Comparison of ENCODE assay signal across 12 cellular contexts in genomic region chr5:135489466-135490244, GRCh38. TPM values are rescaled to one million over a fixed set of nuclear protein-coding genes. Genes with fewer than 3 reads are reported as not detected.
DNase-seq lines count a peak whose midpoint lies in the region; ATAC-seq and TF ChIP-seq lines count a peak whose summit lies in the region.
"Had no signal": no experiment of that assay in that cellular context is flagged by ENCODE, and none has a peak within 500 bp of the region (broad histone marks: within the 10 kb centered on the region; RNA-seq: fewer than 3 reads in every experiment).

No MANE protein-coding gene starts in this region.

- no peak overlapping the region for H3K27ac ChIP-seq in stomach
- H3K27ac ChIP-seq: SK-N-MC had no signal

- H3K27me3 ChIP-seq in kidney epithelial cell (ENCODE audit: control insufficient read depth, insufficient read depth, low read length) (peaks cover 55% of the 10 kb centered on the region), stomach (peaks cover 6 to 78% (median 65%) of the 10 kb centered on the region in 3 donors)

- peak overlapping the region; percentile 19 for H3K27ac Mint-ChIP-seq in activated CD4-positive, alpha-beta T cell treated with anti-CD3 and anti-CD28 coated beads, Interleukin-2, amount 10 ng/mL, durations not matched to agents 7 days and 5 days
- no peak overlapping the region for H3K27ac Mint-ChIP-seq in T-helper 2 cell treated with Interferon-gamma antibody and Interleukin-4, amounts not matched to agents 5 μg/mL and 100 μg/mL, for 36 hours

- H3K9me3 ChIP-seq in stomach: no peaks in the 10 kb centered on the region

- TF ChIP-seq EP300 in stomach (IDR thresholded peaks at IDR 0.05): no peak

- WGBS in stomach, 5 donors: 7 to 17% (median 9%) methylated on average over 35 to 53 of the region's 53 CpGs

- H3K9me3 Mint-ChIP-seq in activated CD4-positive, alpha-beta T cell treated with anti-CD3 and anti-CD28 coated beads, Interleukin-2, amount 10 ng/mL, durations not matched to agents 7 days and 5 days: no peaks in the 10 kb centered on the region
- no peaks in the 10 kb centered on the region for H3K9me3 Mint-ChIP-seq in T-helper 2 cell treated with Interferon-gamma antibody and Interleukin-4, amounts not matched to agents 5 μg/mL and 100 μg/mL, for 36 hours

- no peak for TF ChIP-seq CTCF in kidney epithelial cell (IDR thresholded peaks at IDR 0.05; ENCODE audit: insufficient read depth, low read length, poor library complexity, severe bottlenecking)
- TF ChIP-seq CTCF in stomach (IDR thresholded peaks at IDR 0.05): no peak

- ATAC-seq in GM18502 (IDR thresholded peaks at IDR 0.05; ENCODE audit: poor library complexity, unreplicated experiment): no peak
- ATAC-seq in GM18868 (IDR thresholded peaks at IDR 0.05; ENCODE audit: unreplicated experiment): no peak
- ATAC-seq: esophagus mucosa had no signal

- POLR2A ChIA-PET in activated CD4-positive, alpha-beta T cell treated with anti-CD3 and anti-CD28 coated beads, Interleukin-2, amount 10 ng/mL, durations not matched to agents 7 days and 5 days (lab: Charles Lee): no interaction called here

- peak overlapping the region; percentile 3 for H3K4me3 Mint-ChIP-seq in activated CD4-positive, alpha-beta T cell treated with anti-CD3 and anti-CD28 coated beads, Interleukin-2, amount 10 ng/mL, durations not matched to agents 7 days and 5 days
- peak overlapping the region; percentile 2 for H3K4me3 Mint-ChIP-seq in T-helper 2 cell treated with Interferon-gamma antibody and Interleukin-4, amounts not matched to agents 5 μg/mL and 100 μg/mL, for 36 hours

- DNase-seq in activated CD4-positive, alpha-beta T cell treated with anti-CD3 and anti-CD28 coated beads, Interleukin-2, amount 10 ng/mL, durations not matched to agents 7 days and 5 days: no peak
- no peak for DNase-seq in activated CD4-positive, alpha-beta T cell treated with anti-CD3 and anti-CD28 coated beads for 4 hours
- DNase-seq in T-helper 2 cell treated with Interferon-gamma antibody and Interleukin-4, amounts not matched to agents 5 μg/mL and 100 μg/mL, for 36 hours (ENCODE audit: low spot score): no peak
- DNase-seq in kidney epithelial cell (ENCODE audit: low read depth): no peak
- no peak for DNase-seq in stomach
- DNase-seq in nucleus accumbens (lab: John Stamatoyannopoulos, UW): no peak
- DNase-seq: activated T-cell treated with anti-CD3 and anti-CD28 coated beads, Interleukin-2, amount 50 U/mL, for 1 hour; stimulated activated naive CD4-positive, alpha-beta T cell treated with Interleukin-2 at 50 U/mL for 16 hours had no signal

- H3K4me3 ChIP-seq in kidney epithelial cell (ENCODE audit: low read depth, low read length) (peak overlapping the region; percentile 31), stomach (peak overlapping the region; percentile 38 to 48 (median 43))

- peaks cover 2% of the 10 kb centered on the region for H3K36me3 Mint-ChIP-seq in activated CD4-positive, alpha-beta T cell treated with anti-CD3 and anti-CD28 coated beads, Interleukin-2, amount 10 ng/mL, durations not matched to agents 7 days and 5 days (ENCODE audit: low read depth)
- no peaks in the 10 kb centered on the region for H3K36me3 Mint-ChIP-seq in T-helper 2 cell treated with Interferon-gamma antibody and Interleukin-4, amounts not matched to agents 5 μg/mL and 100 μg/mL, for 36 hours (ENCODE audit: low read depth)

- peaks cover 21 to 47% (median 30%) of the 10 kb centered on the region in 4 donors for H3K4me1 ChIP-seq in stomach

- peaks cover 81% of the 10 kb centered on the region for H3K27me3 Mint-ChIP-seq in activated CD4-positive, alpha-beta T cell treated with anti-CD3 and anti-CD28 coated beads, Interleukin-2, amount 10 ng/mL, durations not matched to agents 7 days and 5 days
- peaks cover 92% of the 10 kb centered on the region for H3K27me3 Mint-ChIP-seq in T-helper 2 cell treated with Interferon-gamma antibody and Interleukin-4, amounts not matched to agents 5 μg/mL and 100 μg/mL, for 36 hours (ENCODE audit: low read depth)

- peaks cover 7% of the 10 kb centered on the region for H3K4me1 Mint-ChIP-seq in activated CD4-positive, alpha-beta T cell treated with anti-CD3 and anti-CD28 coated beads, Interleukin-2, amount 10 ng/mL, durations not matched to agents 7 days and 5 days
- H3K4me1 Mint-ChIP-seq in T-helper 2 cell treated with Interferon-gamma antibody and Interleukin-4, amounts not matched to agents 5 μg/mL and 100 μg/mL, for 36 hours (ENCODE audit: low read depth): no peaks in the 10 kb centered on the region

- CTCF ChIA-PET in activated CD4-positive, alpha-beta T cell treated with anti-CD3 and anti-CD28 coated beads, Interleukin-2, amount 10 ng/mL, durations not matched to agents 7 days and 5 days (lab: Charles Lee): interaction anchor here (1.0 kb wide), 1 partner anchor 23 kb away, joined by 3 read pairs; no protein-coding TSS in a partner anchor

- intact Hi-C loops in stomach (cut with DNase I; ENCODE audit: low total_unique reads): no loop called here

- H3K36me3 ChIP-seq in kidney epithelial cell (ENCODE audit: control insufficient read depth, insufficient read depth, low read length) (no peaks in the 10 kb centered on the region), stomach (no peaks in the 10 kb centered on the region)

- TF ChIP-seq POLR2A in stomach (IDR thresholded peaks at IDR 0.05): no peak

RNA-seq across cellular contexts. Expression of gene TIFAB, which starts 37.5 kb away (rescaled TPM):
- total RNA-seq in activated CD4-positive, alpha-beta T cell treated with anti-CD3 and anti-CD28 coated beads, Interleukin-2, amount 10 ng/mL, durations not matched to agents 7 days and 5 days: not detected
- total RNA-seq in kidney epithelial cell (not detected in 2 replicates), stomach (not detected)
- polyA plus RNA-seq in stomach: under 1 TPM in 1 of 3 donors, not detected in 2; 0.08 TPM
- total RNA-seq: esophagus mucosa had no signal

RNA-seq across cellular contexts. Expression of gene DCANP1, which starts 42.5 kb away (rescaled TPM):
- not detected for total RNA-seq in activated CD4-positive, alpha-beta T cell treated with anti-CD3 and anti-CD28 coated beads, Interleukin-2, amount 10 ng/mL, durations not matched to agents 7 days and 5 days
- total RNA-seq in kidney epithelial cell: not detected in 2 replicates
- under 1 TPM in 1 of 5 donors, not detected in 4; 0.55 TPM for total RNA-seq in stomach
- polyA plus RNA-seq in stomach: not detected
- total RNA-seq: esophagus mucosa had no signal

RNA-seq across cellular contexts. Expression of gene NEUROG1, which starts 46.1 kb away (rescaled TPM):
- not detected for total RNA-seq in activated CD4-positive, alpha-beta T cell treated with anti-CD3 and anti-CD28 coated beads, Interleukin-2, amount 10 ng/mL, durations not matched to agents 7 days and 5 days
- total RNA-seq in kidney epithelial cell: 0.04 TPM in 1 of 2 replicates, not detected in the other
- not detected for total RNA-seq in stomach
- not detected for polyA plus RNA-seq in stomach
- total RNA-seq: esophagus mucosa had no signal
